ENCODE assay signal across 8 cellular contexts in the genomic region with DNA sequence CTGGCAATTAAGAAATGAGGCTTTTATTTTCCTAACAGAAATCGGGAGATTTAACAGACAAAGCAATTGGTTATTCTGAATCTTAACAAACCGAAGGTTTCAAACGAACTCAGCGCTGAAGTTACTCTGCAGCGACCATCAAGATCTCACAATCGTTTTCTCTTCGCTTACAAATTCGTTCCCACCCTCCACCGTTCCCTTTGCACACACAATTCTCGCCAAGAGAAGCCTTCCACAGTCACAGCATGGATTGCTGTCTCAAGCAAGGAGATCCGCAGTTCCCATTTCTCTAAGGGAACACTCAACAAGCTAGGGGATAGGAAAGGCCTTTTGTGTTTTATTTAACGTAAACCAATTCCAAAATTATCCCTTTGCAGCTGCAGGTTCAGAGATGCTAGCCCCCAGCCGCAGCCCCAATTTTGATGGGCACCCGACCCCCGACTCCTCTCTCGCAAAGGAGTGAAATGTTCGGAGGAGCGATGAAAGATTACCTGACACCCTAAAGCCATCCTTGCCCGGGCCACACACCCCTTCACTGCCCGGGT. TPM values are rescaled to one million over a fixed set of nuclear protein-coding genes. Genes with fewer than 3 reads are reported as not detected.
DNase-seq lines count a peak whose midpoint lies in the region; ATAC-seq and TF ChIP-seq lines count a peak whose summit lies in the region.

No MANE protein-coding gene starts in this region.

- 0 to 1% methylated on average over 20 of the region's 20 CpGs for WGBS in heart right ventricle, 2 donors
- 0% methylated on average over 20 of the region's 20 CpGs for WGBS in psoas muscle, 3 donors

- H3K27me3 ChIP-seq in AG04450 (ENCODE audit: control insufficient read depth, insufficient read depth, low read length) (no peaks in the 10 kb centered on the region), heart right ventricle (no peaks in the 10 kb centered on the region), psoas muscle (ENCODE audit: insufficient read depth in 3 of 3, low read length in 2 of 3) (no peaks in the 10 kb centered on the region)

- H3K4me3 ChIP-seq in AG04450 (ENCODE audit: low read depth, low read length) (peak overlapping the region; percentile 97), heart right ventricle (peak overlapping the region; percentile 73 to 99 (median 95)), psoas muscle (peak overlapping the region; percentile 96)

- DNase-seq in AG04450 (ENCODE audit: low read depth, low spot score): no peak
- DNase-seq in HCEC 1CT: peak; percentile 30
- DNase-seq in activated T-helper 1 cell treated with anti-CD3 and anti-CD28 coated beads, Interleukin-12 subunit alpha, Interleukin-12 subunit beta, Interleukin-2, Interleukin-4 antibody, amounts not matched to agents 30 ng/mL and 10 ng/mL and 1 ng/mL, durations not matched to agents 14 hours and 24 hours and 36 hours (ENCODE audit: low spot score): no peak
- no peak for DNase-seq in heart right ventricle
- no peak for DNase-seq in psoas muscle
- no peak for DNase-seq in NOMO-1 treated with dmso at 0.1 percent for 144 hours (lab: John Stamatoyannopoulos, UW; ENCODE audit: unreplicated experiment)
- no peak for DNase-seq in stimulated activated CD4-positive, alpha-beta T cell treated with anti-CD3 and anti-CD28 coated beads, Interleukin-2, amount 100 ng/mL, for 48 hours

- H3K4me3 Mint-ChIP-seq in activated T-helper 1 cell treated with anti-CD3 and anti-CD28 coated beads, Interleukin-12 subunit alpha, Interleukin-12 subunit beta, Interleukin-2, Interleukin-4 antibody, amounts not matched to agents 30 ng/mL and 10 ng/mL and 1 ng/mL, durations not matched to agents 14 hours and 24 hours and 36 hours: peak overlapping the region; percentile 97

- peaks cover 5% of the 10 kb centered on the region for H3K36me3 Mint-ChIP-seq in activated T-helper 1 cell treated with anti-CD3 and anti-CD28 coated beads, Interleukin-12 subunit alpha, Interleukin-12 subunit beta, Interleukin-2, Interleukin-4 antibody, amounts not matched to agents 30 ng/mL and 10 ng/mL and 1 ng/mL, durations not matched to agents 14 hours and 24 hours and 36 hours (ENCODE audit: low read depth)

- no peaks in the 10 kb centered on the region for H3K9me3 Mint-ChIP-seq in activated T-helper 1 cell treated with anti-CD3 and anti-CD28 coated beads, Interleukin-12 subunit alpha, Interleukin-12 subunit beta, Interleukin-2, Interleukin-4 antibody, amounts not matched to agents 30 ng/mL and 10 ng/mL and 1 ng/mL, durations not matched to agents 14 hours and 24 hours and 36 hours

- H3K36me3 ChIP-seq in heart right ventricle (no peaks in the 10 kb centered on the region), psoas muscle (ENCODE audit: insufficient read depth in 1 of 2, low read depth in 1 of 2) (peaks cover 0 to 4% of the 10 kb centered on the region in 2 donors)

- POLR2A ChIA-PET in AG04450 (lab: Yijun Ruan, JAX): interaction anchor here (0.5 to 1.5 kb wide), 4 partner anchors 12 to 145 kb away, joined by 3 to 11 read pairs (median 6); no protein-coding TSS in a partner anchor

- H3K9me3 ChIP-seq in AG04450 (ENCODE audit: control insufficient read depth, insufficient read depth, low read length) (no peaks in the 10 kb centered on the region), heart right ventricle (no peaks in the 10 kb centered on the region), psoas muscle (no peaks in the 10 kb centered on the region)

- intact Hi-C loops in activated T-helper 1 cell treated with anti-CD3 and anti-CD28 coated beads, Interleukin-12 subunit alpha, Interleukin-12 subunit beta, Interleukin-2, Interleukin-4 antibody, amounts not matched to agents 30 ng/mL and 10 ng/mL and 1 ng/mL, durations not matched to agents 14 hours and 24 hours and 36 hours (cut with micrococcal nuclease): loop anchor here (5.0 kb wide), 2 partner anchors 114 to 519 kb away; a partner anchor contains a TSS
- intact Hi-C loops in heart right ventricle (cut with DNase I): loop anchor here in 5 of 10 donors (5.0 to 10.0 kb wide), 3 partner anchors 104 to 147 kb away; no protein-coding TSS in a partner anchor
- intact Hi-C loops in psoas muscle (cut with DNase I): loop anchor here (5.0 to 10.0 kb wide), 2 partner anchors 49 to 107 kb away; no protein-coding TSS in a partner anchor

- peak in 3 of 8 donors; percentile 21 to 41 (median 35) for ATAC-seq in heart right ventricle
- ATAC-seq in psoas muscle: peak in 1 of 4 donors; percentile 34
- no peak for ATAC-seq in HG03571 (IDR thresholded peaks at IDR 0.05; ENCODE audit: unreplicated experiment)

- H3K27ac ChIP-seq in AG04450 (ENCODE audit: low read depth, low read length) (peak overlapping the region; percentile 73), heart right ventricle (peak overlapping the region; percentile 81 to 98 (median 96)), psoas muscle (peak overlapping the region; percentile 97)

- peaks cover 29% of the 10 kb centered on the region for H3K4me1 Mint-ChIP-seq in activated T-helper 1 cell treated with anti-CD3 and anti-CD28 coated beads, Interleukin-12 subunit alpha, Interleukin-12 subunit beta, Interleukin-2, Interleukin-4 antibody, amounts not matched to agents 30 ng/mL and 10 ng/mL and 1 ng/mL, durations not matched to agents 14 hours and 24 hours and 36 hours (ENCODE audit: low read depth)

- no peak for TF ChIP-seq CTCF in AG04450 (IDR thresholded peaks at IDR 0.05; ENCODE audit: low read depth, low read length)
- TF ChIP-seq CTCF in heart right ventricle (IDR thresholded peaks at IDR 0.05): no peak
- no peak for TF ChIP-seq CTCF in psoas muscle (IDR thresholded peaks at IDR 0.05)

- CTCF ChIA-PET in AG04450 (lab: Charles Lee): interaction anchor here (0.6 to 2.3 kb wide), 9 partner anchors 12 to 269 kb away, joined by 3 to 47 read pairs (median 4); no protein-coding TSS in a partner anchor

- no peaks in the 10 kb centered on the region for H3K27me3 Mint-ChIP-seq in activated T-helper 1 cell treated with anti-CD3 and anti-CD28 coated beads, Interleukin-12 subunit alpha, Interleukin-12 subunit beta, Interleukin-2, Interleukin-4 antibody, amounts not matched to agents 30 ng/mL and 10 ng/mL and 1 ng/mL, durations not matched to agents 14 hours and 24 hours and 36 hours (ENCODE audit: insufficient read depth)

- peak overlapping the region; percentile 85 for H3K27ac Mint-ChIP-seq in activated T-helper 1 cell treated with anti-CD3 and anti-CD28 coated beads, Interleukin-12 subunit alpha, Interleukin-12 subunit beta, Interleukin-2, Interleukin-4 antibody, amounts not matched to agents 30 ng/mL and 10 ng/mL and 1 ng/mL, durations not matched to agents 14 hours and 24 hours and 36 hours

- H3K4me1 ChIP-seq in heart right ventricle (peaks cover 0 to 46% (median 37%) of the 10 kb centered on the region in 9 donors), psoas muscle (peaks cover 37% of the 10 kb centered on the region)

RNA-seq across cellular contexts. Expression of a gene that starts 0.8 kb away (rescaled TPM):
- polyA plus RNA-seq in AG04450 (2011; rRNA removed) (15.1 and 16.8 TPM in 2 replicates), heart right ventricle (10 to 100 TPM; 12.4 to 14.8 TPM), psoas muscle (10 to 100 TPM in 2 of 3 donors, 1 to 10 TPM in 1; 7.4 to 26.6 (median 14.8) TPM)
- 23.9 and 24.0 TPM in 2 replicates for polyA minus RNA-seq in AG04450 (2011; rRNA and poly(A)+ RNA removed)
- total RNA-seq in activated T-helper 1 cell treated with anti-CD3 and anti-CD28 coated beads, Interleukin-12 subunit alpha, Interleukin-12 subunit beta, Interleukin-2, Interleukin-4 antibody, amounts not matched to agents 30 ng/mL and 10 ng/mL and 1 ng/mL, durations not matched to agents 14 hours and 24 hours and 36 hours: 17.1 and 19.1 TPM in 2 replicates
- total RNA-seq in heart right ventricle (10 to 100 TPM; 17.3 to 26.6 (median 21.4) TPM), psoas muscle (10 to 100 TPM; 14.7 to 24.4 (median 19.8) TPM)

RNA-seq across cellular contexts. Expression of a gene that starts 15.5 kb away (rescaled TPM):
- 92.0 and 119 TPM in 2 replicates for polyA plus RNA-seq in AG04450 (2011; rRNA removed)
- polyA minus RNA-seq in AG04450 (2011; rRNA and poly(A)+ RNA removed): 76.0 and 99.9 TPM in 2 replicates
- 212 and 216 TPM in 2 replicates for total RNA-seq in activated T-helper 1 cell treated with anti-CD3 and anti-CD28 coated beads, Interleukin-12 subunit alpha, Interleukin-12 subunit beta, Interleukin-2, Interleukin-4 antibody, amounts not matched to agents 30 ng/mL and 10 ng/mL and 1 ng/mL, durations not matched to agents 14 hours and 24 hours and 36 hours
- 100 to 1,000 TPM in 6 of 10 donors, 10 to 100 TPM in 4; 87.1 to 131 (median 102) TPM for total RNA-seq in heart right ventricle
- 100 to 1,000 TPM in 1 of 2 donors, 10 to 100 TPM in 1; 37.8 to 111 TPM for polyA plus RNA-seq in heart right ventricle
- total RNA-seq in psoas muscle: 100 to 1,000 TPM in 3 of 4 donors, 10 to 100 TPM in 1; 80.7 to 144 (median 138) TPM
- polyA plus RNA-seq in psoas muscle: 100 to 1,000 TPM in 2 of 3 donors, 10 to 100 TPM in 1; 75.9 to 184 (median 156) TPM
